22 cellular contexts compared by ENCODE assay signal in genomic region chr17:72111374-72111773, GRCh38. TPM values are rescaled to one million over a fixed set of nuclear protein-coding genes. Genes with fewer than 3 reads are reported as not detected.
DNase-seq lines count a peak whose midpoint lies in the region; ATAC-seq and TF ChIP-seq lines count a peak whose summit lies in the region.
"Had no signal": no experiment of that assay in that cellular context is flagged by ENCODE, and none has a peak within 500 bp of the region (broad histone marks: within the 10 kb centered on the region; RNA-seq: fewer than 3 reads in every experiment).

No MANE protein-coding gene starts in this region.

- no peaks in the 10 kb centered on the region for H3K27me3 ChIP-seq in breast epithelium
- no peaks in the 10 kb centered on the region for H3K27me3 ChIP-seq in mammary epithelial cell (ENCODE audit: insufficient read depth, low read length)
- peaks cover 29% of the 10 kb centered on the region for H3K27me3 ChIP-seq in hepatocyte
- H3K27me3 ChIP-seq: vagina had no signal

- BruUV-seq in mammary epithelial cell (replicated peaks; lab: Mats Ljungman, UMichigan), result no TSS peak

- H3K4me1 Mint-ChIP-seq in activated naive CD4-positive, alpha-beta T cell treated with anti-CD3 and anti-CD28 coated beads, Interleukin-2, amount 10 ng/mL, durations not matched to agents 7 days and 5 days, result no peaks in the 10 kb centered on the region
- H3K4me1 Mint-ChIP-seq: activated CD4-positive, alpha-beta T cell treated with anti-CD3 and anti-CD28 coated beads, Interleukin-2, amount 10 ng/mL, durations not matched to agents 7 days and 5 days had no signal

- no peak overlapping the region for H2AFZ ChIP-seq in mammary epithelial cell (ENCODE audit: low read depth, low read length)
- no peak overlapping the region for H2AFZ ChIP-seq in hepatocyte

- H3K79me2 ChIP-seq in mammary epithelial cell (ENCODE audit: insufficient read depth, low read length) (no peaks in the 10 kb centered on the region), hepatocyte (no peaks in the 10 kb centered on the region)

- H4K20me1 ChIP-seq in mammary epithelial cell (ENCODE audit: insufficient read depth, low read length) (no peaks in the 10 kb centered on the region), hepatocyte (ENCODE audit: insufficient read depth, poor library complexity, severe bottlenecking) (no peaks in the 10 kb centered on the region)

- H3K4me2 ChIP-seq in mammary epithelial cell (ENCODE audit: insufficient read depth, low read depth, low read length) (no peak overlapping the region), hepatocyte (peak overlapping the region; percentile 10)

- 97% methylated on average over 8 of the region's 8 CpGs for WGBS in mammary epithelial cell (ENCODE audit: low coverage, missing lambda C conversion rate)
- 43% methylated on average over 8 of the region's 8 CpGs for WGBS in hepatocyte (ENCODE audit: low lambda C conversion rate, missing lambda C conversion rate)

- in situ Hi-C loops in mammary epithelial cell (cut with MboI; ENCODE audit: low sequenced_read_pairs in 2 of 2), result loop anchor here (10.0 to 25.0 kb wide), 4 partner anchors 137 to 999 kb away; no protein-coding TSS in a partner anchor

- DNase-seq in breast epithelium (ENCODE audit: low spot score in 2 of 2) (no peak), mammary epithelial cell (no peak), NCI-H69 (lab: John Stamatoyannopoulos, UW) (peak; percentile 99), hepatocyte (ENCODE audit: low spot score) (no peak)
- no peak for DNase-seq in activated naive CD4-positive, alpha-beta T cell treated with Interleukin-2 at 50 U/mL for 16 hours
- no peak for DNase-seq in activated naive CD4-positive, alpha-beta T cell treated with anti-CD3 and anti-CD28 coated beads, Interleukin-2, amount 10 ng/mL, durations not matched to agents 7 days and 5 days
- DNase-seq: activated CD4-positive, alpha-beta T cell treated with anti-CD3 and anti-CD28 coated beads, Interleukin-2, amount 10 ng/mL, durations not matched to agents 7 days and 5 days; activated effector memory CD4-positive, alpha-beta T cell treated with Interleukin-2 at 50 U/mL for 16 hours; C1 segment of cervical spinal cord; cortex of kidney; GDM1; hippocampal formation; lower lobe of right lung; NCI-H1930; NCI-H526 treated with DMSO at 0.1 percent for 48 hours; OCI-M1; SHP77 treated with DMSO at 0.1 percent for 48 hours had no signal

- H3K4me3 ChIP-seq in breast epithelium, result no peak overlapping the region
- no peak overlapping the region for H3K4me3 ChIP-seq in mammary epithelial cell (replicated peaks in 1 of 3; ENCODE audit: insufficient read depth in 1 of 3, low read depth in 2 of 3, low read length in 3 of 3)
- H3K4me3 ChIP-seq in hepatocyte, result no peak overlapping the region
- H3K4me3 ChIP-seq: lower lobe of right lung had no signal

- H3K9me3 Mint-ChIP-seq in activated naive CD4-positive, alpha-beta T cell treated with anti-CD3 and anti-CD28 coated beads, Interleukin-2, amount 10 ng/mL, durations not matched to agents 7 days and 5 days, result peaks cover under 1% of the 10 kb centered on the region
- H3K9me3 Mint-ChIP-seq: activated CD4-positive, alpha-beta T cell treated with anti-CD3 and anti-CD28 coated beads, Interleukin-2, amount 10 ng/mL, durations not matched to agents 7 days and 5 days had no signal

- TF ChIP-seq CTCF in breast epithelium (IDR thresholded peaks at IDR 0.05) (no peak), mammary epithelial cell (conservative IDR thresholded peaks at IDR 0.05 in 1 of 2, IDR thresholded peaks at IDR 0.05 in 1 of 2; ENCODE audit: extremely low read depth in 1 of 2, insufficient read depth in 1 of 2, low read depth in 1 of 2, low read length in 2 of 2) (no peak), hepatocyte (IDR thresholded peaks at IDR 0.05; ENCODE audit: poor library complexity) (no peak)

- intact Hi-C loops in breast epithelium (cut with DNase I; ENCODE audit: low total_unique reads) (no loop called here), mammary epithelial cell (cut with micrococcal nuclease) (loop anchor here (10.0 kb wide), 3 partner anchors 227 to 1027 kb away; no protein-coding TSS in a partner anchor)

- H3K27ac ChIP-seq in breast epithelium, result peak overlapping the region; percentile 28 to 50
- H3K27ac ChIP-seq in mammary epithelial cell (ENCODE audit: insufficient read depth, low read depth, low read length), result no peak overlapping the region
- H3K27ac ChIP-seq in hepatocyte, result no peak overlapping the region
- H3K27ac ChIP-seq: lower lobe of right lung, vagina had no signal

- H3K4me3 Mint-ChIP-seq in activated naive CD4-positive, alpha-beta T cell treated with anti-CD3 and anti-CD28 coated beads, Interleukin-2, amount 10 ng/mL, durations not matched to agents 7 days and 5 days, result no peak overlapping the region
- H3K4me3 Mint-ChIP-seq: activated CD4-positive, alpha-beta T cell treated with anti-CD3 and anti-CD28 coated beads, Interleukin-2, amount 10 ng/mL, durations not matched to agents 7 days and 5 days; T-helper 1 cell treated with Interleukin-12 subunit alpha and Interleukin-12 subunit beta and Interleukin-4 antibody, amounts not matched to agents 30 μg/mL and 1 μg/mL, for 36 hours had no signal

- H3K9me3 ChIP-seq in breast epithelium (no peaks in the 10 kb centered on the region), mammary epithelial cell (replicated peaks; ENCODE audit: insufficient read depth, low read length) (no peaks in the 10 kb centered on the region), hepatocyte (ENCODE audit: low read depth) (no peaks in the 10 kb centered on the region)
- H3K9me3 ChIP-seq: lower lobe of right lung, vagina had no signal

- no peaks in the 10 kb centered on the region for H3K36me3 ChIP-seq in breast epithelium
- H3K36me3 ChIP-seq in mammary epithelial cell (ENCODE audit: insufficient read depth, low read length), result no peaks in the 10 kb centered on the region
- H3K36me3 ChIP-seq in hepatocyte (replicated peaks; ENCODE audit: insufficient read depth, low read depth), result no peaks in the 10 kb centered on the region
- H3K36me3 ChIP-seq: lower lobe of right lung, vagina had no signal

- no peak for TF ChIP-seq POLR2A in breast epithelium (IDR thresholded peaks at IDR 0.05)

- no peaks in the 10 kb centered on the region for H3K9me2 ChIP-seq in hepatocyte (replicated peaks; ENCODE audit: insufficient read depth)

- no peaks in the 10 kb centered on the region for H3K4me1 ChIP-seq in breast epithelium
- peaks cover 10% of the 10 kb centered on the region for H3K4me1 ChIP-seq in mammary epithelial cell (ENCODE audit: insufficient read depth, low read length)
- H3K4me1 ChIP-seq in hepatocyte (ENCODE audit: insufficient read depth), result peaks cover 7% of the 10 kb centered on the region
- H3K4me1 ChIP-seq: lower lobe of right lung, vagina had no signal

- no peak overlapping the region for H3K27ac Mint-ChIP-seq in activated naive CD4-positive, alpha-beta T cell treated with anti-CD3 and anti-CD28 coated beads, Interleukin-2, amount 10 ng/mL, durations not matched to agents 7 days and 5 days
- H3K27ac Mint-ChIP-seq: activated CD4-positive, alpha-beta T cell treated with anti-CD3 and anti-CD28 coated beads, Interleukin-2, amount 10 ng/mL, durations not matched to agents 7 days and 5 days; T-helper 1 cell treated with Interleukin-12 subunit alpha and Interleukin-12 subunit beta and Interleukin-4 antibody, amounts not matched to agents 30 μg/mL and 1 μg/mL, for 36 hours had no signal

- ATAC-seq in GM19463 (IDR thresholded peaks at IDR 0.05; ENCODE audit: unreplicated experiment) (no peak), HG02884 (IDR thresholded peaks at IDR 0.05; ENCODE audit: unreplicated experiment) (no peak)

- H3K9ac ChIP-seq in mammary epithelial cell (ENCODE audit: insufficient read depth, low read length), result no peak overlapping the region

- H3K27me3 Mint-ChIP-seq in activated naive CD4-positive, alpha-beta T cell treated with anti-CD3 and anti-CD28 coated beads, Interleukin-2, amount 10 ng/mL, durations not matched to agents 7 days and 5 days, result peaks cover 27% of the 10 kb centered on the region

- H3K36me3 Mint-ChIP-seq in activated naive CD4-positive, alpha-beta T cell treated with anti-CD3 and anti-CD28 coated beads, Interleukin-2, amount 10 ng/mL, durations not matched to agents 7 days and 5 days, result no peaks in the 10 kb centered on the region

- dilution Hi-C loops in mammary epithelial cell (cut with HindIII; ENCODE audit: low sequenced_read_pairs), result no loop called here

- CTCF ChIA-PET in mammary epithelial cell (lab: Charles Lee; ENCODE audit: low non-redundant PET), result no interaction called here
- CTCF ChIA-PET in activated naive CD4-positive, alpha-beta T cell treated with anti-CD3 and anti-CD28 coated beads, Interleukin-2, amount 10 ng/mL, durations not matched to agents 7 days and 5 days (lab: Charles Lee), result no interaction called here

RNA-seq across cellular contexts. Expression of gene SOX9, which starts 9.4 kb away (rescaled TPM):
- total RNA-seq in breast epithelium, result 10 to 100 TPM in 2 of 3 donors, 1 to 10 TPM in 1; 3.0 to 47.7 (median 15.7) TPM
- total RNA-seq in mammary epithelial cell, result 10 to 100 TPM; 77.4 to 81.9 TPM
- polyA plus RNA-seq in mammary epithelial cell, result 31.6 TPM
- polyA minus RNA-seq in mammary epithelial cell, result 33.8 TPM
- 31.8 and 36.9 TPM in 2 replicates for total RNA-seq in hepatocyte
- 74.6 and 87.3 TPM in 2 replicates for polyA plus RNA-seq in hepatocyte
- total RNA-seq: activated CD4-positive, alpha-beta T cell treated with anti-CD3 and anti-CD28 coated beads, Interleukin-2, amount 10 ng/mL, durations not matched to agents 7 days and 5 days; endothelial cell of umbilical vein had no signal
- polyA plus RNA-seq: endothelial cell of umbilical vein had no signal

Comparison
In these comparisons a context has a peak if more than half of its experiments do, and no peak if none do; other contexts are left out.
1. H3K27ac ChIP-seq: peak in breast epithelium (2 of 2); none in mammary epithelial cell (single experiment) and hepatocyte (single experiment).